1 cellular context compared by ENCODE assay signal in genomic region chr22:23233746-23234408, GRCh38.
TF ChIP-seq lines count a peak whose summit lies in the region.

No MANE protein-coding gene starts in this region.

TF ChIP-seq in WTC11, 78 proteins besides CTCF, POLR2A, EP300 and RAD21 (continued from another document):
- TF ChIP-seq AFF4 (CRISPR knock-in tag; IDR thresholded peaks at IDR 0.05; ENCODE audit: borderline replicate concordance) (no peak), NR2C2 (CRISPR knock-in tag; IDR thresholded peaks at IDR 0.05) (no peak), FOXK1 (CRISPR knock-in tag; IDR thresholded peaks at IDR 0.05) (no peak), IRF2 (CRISPR knock-in tag; IDR thresholded peaks at IDR 0.05; ENCODE audit: borderline replicate concordance, low read depth) (no peak)
TF ChIP-seq in WTC11: peak in this region for 0.
